1 cellular context compared by ENCODE assay signal in genomic region chr5:34915139-34915855, GRCh38.
TF ChIP-seq lines count a peak whose summit lies in the region.

Gene BRIX1, plus strand, starts transcription at chr5:34915711. Its CDS starts 28 bp downstream, at chr5:34915739.
Gene RAD1, minus strand, starts transcription at chr5:34915504. Its CDS starts 612 bp downstream, at chr5:34914892.

TF ChIP-seq in HEK293, 187 proteins besides CTCF, POLR2A, EP300 and RAD21 (continued from another document and continues in another):
- TF ChIP-seq, protein P1, sequence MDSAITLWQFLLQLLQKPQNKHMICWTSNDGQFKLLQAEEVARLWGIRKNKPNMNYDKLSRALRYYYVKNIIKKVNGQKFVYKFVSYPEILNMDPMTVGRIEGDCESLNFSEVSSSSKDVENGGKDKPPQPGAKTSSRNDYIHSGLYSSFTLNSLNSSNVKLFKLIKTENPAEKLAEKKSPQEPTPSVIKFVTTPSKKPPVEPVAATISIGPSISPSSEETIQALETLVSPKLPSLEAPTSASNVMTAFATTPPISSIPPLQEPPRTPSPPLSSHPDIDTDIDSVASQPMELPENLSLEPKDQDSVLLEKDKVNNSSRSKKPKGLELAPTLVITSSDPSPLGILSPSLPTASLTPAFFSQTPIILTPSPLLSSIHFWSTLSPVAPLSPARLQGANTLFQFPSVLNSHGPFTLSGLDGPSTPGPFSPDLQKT (IDR thresholded peaks at IDR 0.05; ENCODE audit: borderline replicate concordance, low read depth, low read length): peak; percentile 75; the same call in 1 of the 2 replicates
- TF ChIP-seq ZSCAN5A (tag by site-specific recombination; IDR thresholded peaks at IDR 0.05) (no peak; the same call in none of the 2 replicates), ZNF121 (tag by site-specific recombination; IDR thresholded peaks at IDR 0.05) (peak; percentile 39; the same call in 1 of the 2 replicates), MYNN (tag by site-specific recombination; IDR thresholded peaks at IDR 0.05; ENCODE audit: borderline replicate concordance) (no peak), ZNF16 (tag by site-specific recombination; IDR thresholded peaks at IDR 0.05; ENCODE audit: low read depth) (no peak), ZNF830 (tag by site-specific recombination; IDR thresholded peaks at IDR 0.05; ENCODE audit: low read depth) (no peak), ZNF274 (IDR thresholded peaks at IDR 0.05; ENCODE audit: low read length) (no peak), ZNF274 (tag by site-specific recombination; IDR thresholded peaks at IDR 0.05; ENCODE audit: borderline replicate concordance) (no peak), ZNF600 (tag by site-specific recombination; IDR thresholded peaks at IDR 0.05) (peak; percentile 87), ZNF558 (tag by site-specific recombination; IDR thresholded peaks at IDR 0.05) (no peak), PRDM10 (tag by site-specific recombination; IDR thresholded peaks at IDR 0.05) (no peak; the same call in none of the 2 replicates), GLIS1 (tag by site-specific recombination; IDR thresholded peaks at IDR 0.05) (no peak), HOXC10 (CRISPR knock-in tag; IDR thresholded peaks at IDR 0.05) (no peak), BCL11B (tag by site-specific recombination; IDR thresholded peaks at IDR 0.05; ENCODE audit: low read depth) (peak; percentile 66), ZNF660 (tag by site-specific recombination; IDR thresholded peaks at IDR 0.05) (peak; percentile 63), ZNF311 (tag by site-specific recombination; IDR thresholded peaks at IDR 0.05; ENCODE audit: borderline replicate concordance) (no peak), ZNF155 (tag by site-specific recombination; IDR thresholded peaks at IDR 0.05) (no peak), ZNF777 (tag by site-specific recombination; IDR thresholded peaks at IDR 0.05; ENCODE audit: borderline replicate concordance) (no peak), ZNF169 (tag by site-specific recombination; IDR thresholded peaks at IDR 0.05) (no peak), KLF7 (tag by site-specific recombination; IDR thresholded peaks at IDR 0.05; ENCODE audit: borderline replicate concordance) (peak; percentile 18; the same call in 1 of the 2 replicates), ZNF670 (tag by site-specific recombination; IDR thresholded peaks at IDR 0.05; ENCODE audit: low read depth) (no peak), ZXDB (tag by site-specific recombination; IDR thresholded peaks at IDR 0.05) (peak; percentile 85), ZNF677 (tag by site-specific recombination; IDR thresholded peaks at IDR 0.05) (no peak), ZNF23 (tag by site-specific recombination; IDR thresholded peaks at IDR 0.05; ENCODE audit: borderline replicate concordance) (no peak), KLF8 (tag by site-specific recombination; IDR thresholded peaks at IDR 0.05) (peak; percentile 79), ZNF645 (tag by site-specific recombination; IDR thresholded peaks at IDR 0.05) (no peak), ZFHX2 (tag by site-specific recombination; conservative IDR thresholded peaks at IDR 0.05) (peak; percentile 95), ZNF211 (tag by site-specific recombination; IDR thresholded peaks at IDR 0.05; ENCODE audit: low read depth) (no peak), ZNF555 (tag by site-specific recombination; conservative IDR thresholded peaks at IDR 0.05) (no peak), ZNF157 (tag by site-specific recombination; IDR thresholded peaks at IDR 0.05) (no peak), ZNF580 (tag by site-specific recombination; IDR thresholded peaks at IDR 0.05) (peak; percentile 92; the same call in 1 of the 2 replicates), KLF10 (tag by site-specific recombination; IDR thresholded peaks at IDR 0.05) (peak; percentile 77), ZNF146 (tag by site-specific recombination; IDR thresholded peaks at IDR 0.05) (no peak), ZNF133 (tag by site-specific recombination; IDR thresholded peaks at IDR 0.05) (no peak), ZNF658 (tag by site-specific recombination; IDR thresholded peaks at IDR 0.05) (no peak), ZNF488 (tag by site-specific recombination; IDR thresholded peaks at IDR 0.05) (no peak), ZNF837 (tag by site-specific recombination; IDR thresholded peaks at IDR 0.05) (no peak), ZNF792 (tag by site-specific recombination; IDR thresholded peaks at IDR 0.05) (no peak), GLI2 (tag by site-specific recombination; IDR thresholded peaks at IDR 0.05; ENCODE audit: borderline replicate concordance, low read depth) (no peak), SCRT2 (tag by site-specific recombination; IDR thresholded peaks at IDR 0.05) (no peak), ZNF184 (tag by site-specific recombination; IDR thresholded peaks at IDR 0.05) (no peak), ZNF114 (tag by site-specific recombination; IDR thresholded peaks at IDR 0.05) (no peak), KLF9 (tag by site-specific recombination; IDR thresholded peaks at IDR 0.05; ENCODE audit: low read depth) (peak; percentile 79), ZBTB17 (tag by site-specific recombination; IDR thresholded peaks at IDR 0.05) (peak; percentile 98), ZNF132 (tag by site-specific recombination; IDR thresholded peaks at IDR 0.05; ENCODE audit: borderline replicate concordance) (no peak), ZNF548 (tag by site-specific recombination; IDR thresholded peaks at IDR 0.05) (no peak), ZNF302 (tag by site-specific recombination; IDR thresholded peaks at IDR 0.05; ENCODE audit: low read depth) (no peak), ZEB2 (tag by site-specific recombination; IDR thresholded peaks at IDR 0.05) (peak; percentile 93), ZNF433 (tag by site-specific recombination; IDR thresholded peaks at IDR 0.05; ENCODE audit: low read depth) (no peak), ZNF10 (tag by site-specific recombination; IDR thresholded peaks at IDR 0.05) (peak; percentile 58), ZNF629 (tag by site-specific recombination; IDR thresholded peaks at IDR 0.05) (peak; percentile 77)
- TF ChIP-seq, protein P2, sequence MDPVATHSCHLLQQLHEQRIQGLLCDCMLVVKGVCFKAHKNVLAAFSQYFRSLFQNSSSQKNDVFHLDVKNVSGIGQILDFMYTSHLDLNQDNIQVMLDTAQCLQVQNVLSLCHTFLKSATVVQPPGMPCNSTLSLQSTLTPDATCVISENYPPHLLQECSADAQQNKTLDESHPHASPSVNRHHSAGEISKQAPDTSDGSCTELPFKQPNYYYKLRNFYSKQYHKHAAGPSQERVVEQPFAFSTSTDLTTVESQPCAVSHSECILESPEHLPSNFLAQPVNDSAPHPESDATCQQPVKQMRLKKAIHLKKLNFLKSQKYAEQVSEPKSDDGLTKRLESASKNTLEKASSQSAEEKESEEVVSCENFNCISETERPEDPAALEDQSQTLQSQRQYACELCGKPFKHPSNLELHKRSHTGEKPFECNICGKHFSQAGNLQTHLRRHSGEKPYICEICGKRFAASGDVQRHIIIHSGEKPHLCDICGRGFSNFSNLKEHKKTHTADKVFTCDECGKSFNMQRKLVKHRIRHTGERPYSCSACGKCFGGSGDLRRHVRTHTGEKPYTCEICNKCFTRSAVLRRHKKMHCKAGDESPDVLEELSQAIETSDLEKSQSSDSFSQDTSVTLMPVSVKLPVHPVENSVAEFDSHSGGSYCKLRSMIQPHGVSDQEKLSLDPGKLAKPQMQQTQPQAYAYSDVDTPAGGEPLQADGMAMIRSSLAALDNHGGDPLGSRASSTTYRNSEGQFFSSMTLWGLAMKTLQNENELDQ (tag by site-specific recombination; IDR thresholded peaks at IDR 0.05; ENCODE audit: low read depth): no peak
- TF ChIP-seq, protein P3, sequence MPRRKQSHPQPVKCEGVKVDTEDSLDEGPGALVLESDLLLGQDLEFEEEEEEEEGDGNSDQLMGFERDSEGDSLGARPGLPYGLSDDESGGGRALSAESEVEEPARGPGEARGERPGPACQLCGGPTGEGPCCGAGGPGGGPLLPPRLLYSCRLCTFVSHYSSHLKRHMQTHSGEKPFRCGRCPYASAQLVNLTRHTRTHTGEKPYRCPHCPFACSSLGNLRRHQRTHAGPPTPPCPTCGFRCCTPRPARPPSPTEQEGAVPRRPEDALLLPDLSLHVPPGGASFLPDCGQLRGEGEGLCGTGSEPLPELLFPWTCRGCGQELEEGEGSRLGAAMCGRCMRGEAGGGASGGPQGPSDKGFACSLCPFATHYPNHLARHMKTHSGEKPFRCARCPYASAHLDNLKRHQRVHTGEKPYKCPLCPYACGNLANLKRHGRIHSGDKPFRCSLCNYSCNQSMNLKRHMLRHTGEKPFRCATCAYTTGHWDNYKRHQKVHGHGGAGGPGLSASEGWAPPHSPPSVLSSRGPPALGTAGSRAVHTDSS (tag by site-specific recombination; IDR thresholded peaks at IDR 0.05): no peak
